ENCODE assay signal across 8 cellular contexts in genomic region chr17:28901866-28902818, GRCh38. TPM values are rescaled to one million over a fixed set of nuclear protein-coding genes. Genes with fewer than 3 reads are reported as not detected.
DNase-seq lines count a peak whose midpoint lies in the region; ATAC-seq and TF ChIP-seq lines count a peak whose summit lies in the region.

No MANE protein-coding gene starts in this region.

- H3K4me1 ChIP-seq in SJSA1 (replicated peaks) (peaks cover 30% of the 10 kb centered on the region), adrenal gland (replicated peaks in 1 of 2) (peaks cover 7 to 27% of the 10 kb centered on the region in 2 donors), skeletal muscle tissue (ENCODE audit: control insufficient read depth in 3 of 3, insufficient read depth in 3 of 3, low read length in 3 of 3) (peaks cover 21 to 30% (median 21%) of the 10 kb centered on the region in 3 donors)

- in situ Hi-C loops in KBM-7 (cut with MboI; ENCODE audit: low pct_unique_long_range_greater_than_20kb, low sequenced_read_pairs), result no loop called here

- ATAC-seq in GM21528 (IDR thresholded peaks at IDR 0.05; ENCODE audit: low FRiP score, unreplicated experiment), result peak; percentile 38

- TF ChIP-seq CTCF in adrenal gland (IDR thresholded peaks at IDR 0.05), result no peak

- H3K9ac ChIP-seq in skeletal muscle tissue (ENCODE audit: low read depth in 1 of 3, low read length in 3 of 3), result peak overlapping the region; percentile 64 to 82 (median 65)

- H3K9me3 ChIP-seq in SJSA1 (replicated peaks), result peaks cover 7% of the 10 kb centered on the region
- no peaks in the 10 kb centered on the region for H3K9me3 ChIP-seq in adrenal gland (replicated peaks in 1 of 3)
- no peaks in the 10 kb centered on the region for H3K9me3 ChIP-seq in skeletal muscle tissue (ENCODE audit: control insufficient read depth in 3 of 3, low read length in 3 of 3)

- 3 to 19% (median 4%) methylated on average over 10 to 62 of the region's 62 CpGs for WGBS in adrenal gland, 4 donors

- peaks cover 29% of the 10 kb centered on the region for H3K36me3 ChIP-seq in SJSA1
- peaks cover 0 to 14% of the 10 kb centered on the region in 2 donors for H3K36me3 ChIP-seq in adrenal gland (replicated peaks in 1 of 2)
- H3K36me3 ChIP-seq in skeletal muscle tissue (ENCODE audit: control insufficient read depth in 3 of 3, insufficient read depth in 3 of 3, low read length in 3 of 3), result peaks cover 9 to 15% (median 11%) of the 10 kb centered on the region in 3 donors

- DNase-seq in COR-L47 (lab: John Stamatoyannopoulos, UW) (peak; percentile 70), KBM-7 (peak; percentile 68), SJSA1 (ENCODE audit: low read depth in 1 of 2, low spot score in 2 of 2) (peak in 1 of 2 experiments; percentile 50), adrenal gland (peak in 4 of 7 donors; percentile 41 to 50 (median 48)), middle frontal gyrus (ENCODE audit: extremely low spot score, low spot score) (no peak)

- H3K27me3 ChIP-seq in SJSA1 (replicated peaks) (no peaks in the 10 kb centered on the region), adrenal gland (no peaks in the 10 kb centered on the region), skeletal muscle tissue (ENCODE audit: control insufficient read depth in 3 of 3, insufficient read depth in 3 of 3, low read length in 3 of 3) (no peaks in the 10 kb centered on the region)

- TF ChIP-seq POLR2A in adrenal gland (IDR thresholded peaks at IDR 0.05), result peak in 1 of 2 donors; percentile 33

- H3K27ac ChIP-seq in SJSA1, result 0 out of 2 replicates have a peak overlapping the region, but pooled peaks have one; percentile 9
- peak overlapping the region; percentile 26 to 89 (median 72) for H3K27ac ChIP-seq in adrenal gland
- H3K27ac ChIP-seq in skeletal muscle tissue (ENCODE audit: low read depth, low read length), result peak overlapping the region; percentile 60

- intact Hi-C loops in adrenal gland (cut with DNase I), result no loop called here

- peak overlapping the region; percentile 80 for H3K4me3 ChIP-seq in SJSA1
- H3K4me3 ChIP-seq in adrenal gland, result peak overlapping the region in 2 of 4 donors; percentile 39 to 71
- peak overlapping the region; percentile 69 for H3K4me3 ChIP-seq in iPS-11a (ENCODE audit: low read depth, low read length)
- peak overlapping the region; percentile 63 to 81 (median 63) for H3K4me3 ChIP-seq in skeletal muscle tissue (ENCODE audit: low read length in 3 of 3)

RNA-seq across cellular contexts. Expression of gene DHRS13, which starts 0.7 kb away (rescaled TPM):
- total RNA-seq in SJSA1 (2014; rRNA removed; shearing (Covaris generic)), result 11.7 and 12.7 TPM in 2 replicates
- total RNA-seq in adrenal gland, result 10 to 100 TPM in 7 of 8 donors, 1 to 10 TPM in 1; 4.4 to 23.5 (median 14.7) TPM
- 10 to 100 TPM in 2 of 3 donors, 1 to 10 TPM in 1; 8.9 to 15.4 (median 10.5) TPM for polyA plus RNA-seq in adrenal gland
- 5.7 TPM for total RNA-seq in skeletal muscle tissue

RNA-seq across cellular contexts. Expression of gene FLOT2, which starts 4.6 kb away (rescaled TPM):
- 13.4 and 18.3 TPM in 2 replicates for total RNA-seq in SJSA1 (2014; rRNA removed; shearing (Covaris generic))
- total RNA-seq in adrenal gland (100 to 1,000 TPM in 2 of 8 donors, 10 to 100 TPM in 6; 48.4 to 193 (median 86.5) TPM), skeletal muscle tissue (25.6 TPM)
- polyA plus RNA-seq in adrenal gland, result 10 to 100 TPM; 36.8 to 43.3 (median 43.1) TPM

RNA-seq across cellular contexts. Expression of gene ERAL1, which starts 47.3 kb away (rescaled TPM):
- total RNA-seq in SJSA1 (2014; rRNA removed; shearing (Covaris generic)), result 32.0 and 55.6 TPM in 2 replicates
- 10 to 100 TPM; 45.0 to 62.1 (median 55.1) TPM for total RNA-seq in adrenal gland
- 10 to 100 TPM; 44.0 to 80.8 (median 60.9) TPM for polyA plus RNA-seq in adrenal gland
- total RNA-seq in skeletal muscle tissue, result 19.3 TPM

RNA-seq across cellular contexts. Expression of gene PHF12, which starts 49.2 kb away (rescaled TPM):
- 16.7 and 28.5 TPM in 2 replicates for total RNA-seq in SJSA1 (2014; rRNA removed; shearing (Covaris generic))
- total RNA-seq in adrenal gland, result 10 to 100 TPM; 19.6 to 47.9 (median 35.0) TPM
- polyA plus RNA-seq in adrenal gland, result 10 to 100 TPM; 16.2 to 22.7 (median 18.7) TPM
- total RNA-seq in skeletal muscle tissue, result 8.9 TPM

RNA-seq across cellular contexts. Expression of gene FAM222B, which starts 59.6 kb away (rescaled TPM):
- total RNA-seq in SJSA1 (2014; rRNA removed; shearing (Covaris generic)), result 5.0 and 5.2 TPM in 2 replicates
- total RNA-seq in adrenal gland (10 to 100 TPM in 6 of 8 donors, 1 to 10 TPM in 2; 5.5 to 18.3 (median 15.6) TPM), skeletal muscle tissue (6.3 TPM)
- polyA plus RNA-seq in adrenal gland, result 10 to 100 TPM in 2 of 3 donors, 1 to 10 TPM in 1; 4.9 to 16.4 (median 10.6) TPM

Comparison
In these comparisons a context has a peak if more than half of its experiments do, and no peak if none do; other contexts are left out.
1. H3K27ac ChIP-seq: peak in every context shown above with its lines; median percentile 72 in adrenal gland; 60 in skeletal muscle tissue; 9 in SJSA1.